Comparison of ENCODE assay signal across 9 cellular contexts in the genomic region with DNA sequence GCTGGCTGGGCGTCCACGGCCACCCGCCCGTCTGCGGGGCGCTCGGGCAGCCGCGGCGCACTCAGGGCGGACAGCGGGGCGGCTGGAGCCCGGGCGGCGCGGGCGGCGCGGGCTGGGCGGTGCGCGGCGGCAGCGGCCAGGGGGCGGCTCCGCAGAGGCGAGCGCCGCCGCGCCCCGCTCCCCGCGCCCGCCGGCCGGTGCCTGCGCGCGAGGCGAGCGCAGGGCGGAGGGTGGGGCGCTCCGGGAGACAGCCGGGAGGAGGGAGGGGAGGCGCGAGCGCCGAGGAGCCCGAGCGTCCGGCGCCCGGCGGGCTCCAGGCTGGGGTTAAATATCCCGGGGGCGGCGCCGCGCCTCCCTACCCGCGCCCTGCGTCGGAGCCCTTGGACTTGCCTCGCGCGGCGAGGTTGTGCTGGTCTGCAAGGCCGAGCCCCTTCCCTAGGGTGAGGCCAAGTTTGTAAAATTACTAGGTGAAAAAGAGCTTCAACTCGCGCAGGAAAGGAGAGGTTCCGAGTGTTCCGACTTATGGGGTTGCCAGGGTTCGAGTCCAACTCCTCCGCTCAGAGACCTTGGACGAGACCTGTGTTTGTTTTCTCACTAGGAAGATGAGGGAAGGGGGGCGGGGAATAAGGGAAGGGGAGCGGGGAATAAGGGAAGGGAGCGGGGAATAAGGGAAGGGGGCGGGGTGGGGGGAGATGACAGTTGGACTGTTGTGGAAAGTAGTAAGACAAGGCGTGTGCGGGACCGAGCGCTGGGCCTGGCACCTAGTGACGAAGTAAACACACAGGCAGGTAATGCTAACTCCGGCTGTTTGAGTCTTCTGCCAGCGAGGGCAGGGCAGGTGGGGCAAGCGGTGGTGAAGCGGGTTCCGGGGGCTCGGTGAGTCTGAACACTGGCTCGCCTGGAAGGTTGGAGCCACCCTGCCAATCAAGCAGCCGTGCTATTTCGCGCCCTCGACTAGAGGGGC. TPM values are rescaled to one million over a fixed set of nuclear protein-coding genes. Genes with fewer than 3 reads are reported as not detected.
DNase-seq lines count a peak whose midpoint lies in the region; ATAC-seq and TF ChIP-seq lines count a peak whose summit lies in the region.
"Had no signal": no experiment of that assay in that cellular context is flagged by ENCODE, and none has a peak within 500 bp of the region (broad histone marks: within the 10 kb centered on the region; RNA-seq: fewer than 3 reads in every experiment).

A gene (minus strand): TSS at position 301 of the 964 bp plus-strand sequence. CDS start 311 bp downstream, outside the sequence.

- H3K9me3 ChIP-seq in GM23248 (ENCODE audit: low read depth) (no peaks in the 10 kb centered on the region), NT2/D1 (ENCODE audit: insufficient read depth, low read length) (no peaks in the 10 kb centered on the region)

- WGBS in GM23248 (ENCODE audit: low coverage in 1 of 2, low lambda C conversion rate in 2 of 2, missing lambda C conversion rate in 2 of 2), 2 experiments = 13 to 15% methylated on average over 37 to 38 of the region's 98 CpGs

- peak within 1 kb of the TSS; percentile 81 for H3K4me3 ChIP-seq in GM23248
- peak within 1 kb of the TSS; percentile 45 for H3K4me3 ChIP-seq in NT2/D1 (ENCODE audit: insufficient read length, low read depth)

- H3K79me2 ChIP-seq in GM23248 (ENCODE audit: insufficient read depth) = no peaks in the 10 kb centered on the region

- H3K4me2 ChIP-seq in GM23248 (ENCODE audit: unreplicated experiment) = peak within 1 kb of the TSS; percentile 88

- ATAC-seq in esophagus mucosa = peak; percentile 56
- ATAC-seq in natural killer cell = no peak
- ATAC-seq in GM19351 (IDR thresholded peaks at IDR 0.05; ENCODE audit: unreplicated experiment) = no peak

- H3K9ac ChIP-seq in GM23248 (peak within 1 kb of the TSS; percentile 73), NT2/D1 (ENCODE audit: insufficient read length, low read depth) (peak within 1 kb of the TSS; percentile 61)

- H3K27me3 Mint-ChIP-seq in natural killer cell (ENCODE audit: low read depth in 2 of 2) = peaks cover 55 to 76% of the 10 kb centered on the region in 2 donors

- H3K4me1 Mint-ChIP-seq in natural killer cell = no peaks in the 10 kb centered on the region

- no peaks in the 10 kb centered on the region for H3K36me3 ChIP-seq in GM23248 (ENCODE audit: low read depth)
- no peaks in the 10 kb centered on the region for H3K36me3 ChIP-seq in NT2/D1 (ENCODE audit: insufficient read depth, insufficient read length, low read length)

- peaks cover 19% of the 10 kb centered on the region for H3F3A ChIP-seq in GM23248 (ENCODE audit: insufficient read depth)

- peak within 1 kb of the TSS; percentile 42 for H3K4me3 Mint-ChIP-seq in natural killer cell

- H3K4me1 ChIP-seq in GM23248 (ENCODE audit: insufficient read depth) = peaks cover 21% of the 10 kb centered on the region
- no peaks in the 10 kb centered on the region for H3K4me1 ChIP-seq in NT2/D1 (ENCODE audit: insufficient read depth, insufficient read length)

- H3K9me3 Mint-ChIP-seq in natural killer cell = no peaks in the 10 kb centered on the region

- peak within 1 kb of the TSS; percentile 87 for H2AFZ ChIP-seq in GM23248

- no peak for TF ChIP-seq CTCF in natural killer cell (IDR thresholded peaks at IDR 0.05)

- H4K20me1 ChIP-seq in GM23248 (ENCODE audit: insufficient read depth) = no peaks in the 10 kb centered on the region

- no peaks in the 10 kb centered on the region for H3K9me2 ChIP-seq in GM23248 (ENCODE audit: insufficient read depth)

- H3K27ac ChIP-seq in GM23248 = no peak within 1 kb of the TSS

- no peak within 1 kb of the TSS for H3K27ac Mint-ChIP-seq in natural killer cell

- H3K27me3 ChIP-seq in GM23248 (replicated peaks; ENCODE audit: insufficient read depth) = no peaks in the 10 kb centered on the region
- H3K27me3 ChIP-seq in NT2/D1 (ENCODE audit: insufficient read depth, insufficient read length) = peaks cover 55% of the 10 kb centered on the region

- intact Hi-C loops in natural killer cell (cut with micrococcal nuclease) = no loop called here

- peak; percentile 68 for DNase-seq in GM23248
- no peak for DNase-seq in NT2/D1 (ENCODE audit: low read depth, low spot score)
- no peak for DNase-seq in natural killer cell
- no peak for DNase-seq in glomerular visceral epithelial cell (ENCODE audit: extremely low spot score)
- no peak for DNase-seq in stimulated activated naive CD4-positive, alpha-beta T cell treated with Interleukin-2 at 50 U/mL for 16 hours (lab: John Stamatoyannopoulos, UW)
- DNase-seq in cerebellum (ENCODE audit: low spot score) = no peak

- no peaks in the 10 kb centered on the region for H3K36me3 Mint-ChIP-seq in natural killer cell

- in situ Hi-C loops in GM23248 (cut with MboI) = no loop called here

RNA-seq across cellular contexts. Expression of the gene that starts here (rescaled TPM):
- total RNA-seq in GM23248 (2014; rRNA removed; shearing (Covaris generic)) = 2.8 and 6.8 TPM in 2 replicates
- polyA plus RNA-seq in GM23248 (2016; fragmentation: Nextera tagmentation; extraction: Ambion mirVana) = 2.0 and 2.5 TPM in 2 replicates
- total RNA-seq in esophagus mucosa (7.3 TPM), natural killer cell (not detected), cerebellum (3.2 TPM)
- total RNA-seq: SK-MEL-5 had no signal
